Comparison of ENCODE assay signal across 3 cellular contexts in the genomic region with DNA sequence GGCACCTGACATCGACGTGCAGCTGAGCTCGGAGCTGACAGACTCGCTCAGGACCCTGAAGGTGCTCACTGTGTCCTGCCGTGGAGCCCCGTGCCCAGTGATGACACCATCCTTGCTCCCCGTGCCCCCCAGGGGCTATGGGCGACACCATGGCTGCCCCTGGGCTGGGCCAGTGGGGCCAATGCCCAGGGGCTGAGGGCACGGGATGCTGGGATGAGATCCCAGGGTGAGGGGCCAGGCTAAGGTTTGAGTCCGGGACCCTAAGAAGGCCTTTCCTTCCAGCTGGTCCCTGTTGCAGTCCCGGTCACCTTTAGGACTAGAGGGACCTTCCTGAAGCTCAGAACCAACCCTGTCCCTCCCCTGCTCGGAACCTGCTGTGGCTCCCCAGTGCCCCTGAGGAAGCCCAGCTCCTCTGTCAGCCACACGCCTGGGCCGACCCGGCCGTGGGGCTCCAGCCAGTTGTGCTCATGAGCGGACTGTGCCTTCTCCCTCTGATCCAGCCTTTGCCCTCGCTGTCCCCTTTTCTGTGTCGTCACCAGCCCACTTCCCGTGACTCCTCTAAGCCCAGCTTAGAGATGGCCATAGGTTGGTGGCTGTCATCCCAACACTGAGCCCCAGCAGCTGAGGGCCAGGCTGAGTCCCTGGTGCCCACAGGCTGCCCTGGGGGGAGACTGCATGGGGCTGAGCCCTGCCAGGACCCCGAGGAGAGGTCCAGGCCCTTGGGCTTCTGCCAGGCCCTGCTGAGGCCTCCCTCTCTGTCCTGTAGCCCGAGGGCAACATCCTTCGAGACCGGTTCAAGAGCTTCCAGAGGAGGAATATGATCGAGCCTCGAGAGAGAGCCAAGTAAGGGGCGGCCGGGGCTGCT.
TF ChIP-seq lines count a peak whose summit lies in the region.

No MANE protein-coding gene starts in this region.

TF ChIP-seq in A549, 52 proteins besides CTCF, POLR2A, EP300 and RAD21:
- TF ChIP-seq ZFP36 (IDR thresholded peaks at IDR 0.05; ENCODE audit: borderline replicate concordance, partially characterized antibody) (peak; percentile 46), MAFK (IDR thresholded peaks at IDR 0.05; ENCODE audit: partially characterized antibody) (no peak), TFCP2L1 (CRISPR knock-in tag; IDR thresholded peaks at IDR 0.05) (no peak), POLR2AphosphoS2 (conservative IDR thresholded peaks at IDR 0.05; ENCODE audit: low read length) (0 out of 2 replicates have a peak, but pooled peaks have one; percentile 45)

TF ChIP-seq in GM12878, 131 proteins besides CTCF, POLR2A, EP300 and RAD21:
- TF ChIP-seq MTA2 (IDR thresholded peaks at IDR 0.05; ENCODE audit: low read depth) (no peak), ATF7 (IDR thresholded peaks at IDR 0.05; ENCODE audit: low read depth) (no peak), EED (IDR thresholded peaks at IDR 0.05; ENCODE audit: low read depth) (no peak), SMAD5 (IDR thresholded peaks at IDR 0.05; ENCODE audit: low read depth) (no peak), MEF2A (IDR thresholded peaks at IDR 0.05; ENCODE audit: insufficient read depth, low read depth, low read length) (no peak), STAT1 (conservative IDR thresholded peaks at IDR 0.05) (no peak), ZNF207 (IDR thresholded peaks at IDR 0.05; ENCODE audit: borderline replicate concordance) (no peak), ZBTB33 (IDR thresholded peaks at IDR 0.05) (no peak), RBBP5 (conservative IDR thresholded peaks at IDR 0.05) (no peak), JUNB (IDR thresholded peaks at IDR 0.05) (no peak), FOXK2 (IDR thresholded peaks at IDR 0.05) (no peak), HDAC2 (IDR thresholded peaks at IDR 0.05) (no peak), SMC3 (IDR thresholded peaks at IDR 0.05; ENCODE audit: borderline replicate concordance, low read length) (no peak), RELA (IDR thresholded peaks at IDR 0.05; ENCODE audit: borderline replicate concordance, partially characterized antibody) (no peak), ZZZ3 (IDR thresholded peaks at IDR 0.05; ENCODE audit: control insufficient read depth, insufficient read length, low read depth) (no peak), RCOR1 (conservative IDR thresholded peaks at IDR 0.05; ENCODE audit: low read depth, low read length) (no peak), PAX8 (IDR thresholded peaks at IDR 0.05) (no peak)
- TF ChIP-seq, protein P1, sequence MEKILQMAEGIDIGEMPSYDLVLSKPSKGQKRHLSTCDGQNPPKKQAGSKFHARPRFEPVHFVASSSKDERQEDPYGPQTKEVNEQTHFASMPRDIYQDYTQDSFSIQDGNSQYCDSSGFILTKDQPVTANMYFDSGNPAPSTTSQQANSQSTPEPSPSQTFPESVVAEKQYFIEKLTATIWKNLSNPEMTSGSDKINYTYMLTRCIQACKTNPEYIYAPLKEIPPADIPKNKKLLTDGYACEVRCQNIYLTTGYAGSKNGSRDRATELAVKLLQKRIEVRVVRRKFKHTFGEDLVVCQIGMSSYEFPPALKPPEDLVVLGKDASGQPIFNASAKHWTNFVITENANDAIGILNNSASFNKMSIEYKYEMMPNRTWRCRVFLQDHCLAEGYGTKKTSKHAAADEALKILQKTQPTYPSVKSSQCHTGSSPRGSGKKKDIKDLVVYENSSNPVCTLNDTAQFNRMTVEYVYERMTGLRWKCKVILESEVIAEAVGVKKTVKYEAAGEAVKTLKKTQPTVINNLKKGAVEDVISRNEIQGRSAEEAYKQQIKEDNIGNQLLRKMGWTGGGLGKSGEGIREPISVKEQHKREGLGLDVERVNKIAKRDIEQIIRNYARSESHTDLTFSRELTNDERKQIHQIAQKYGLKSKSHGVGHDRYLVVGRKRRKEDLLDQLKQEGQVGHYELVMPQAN (conservative IDR thresholded peaks at IDR 0.05) = no peak
- TF ChIP-seq, protein P2, sequence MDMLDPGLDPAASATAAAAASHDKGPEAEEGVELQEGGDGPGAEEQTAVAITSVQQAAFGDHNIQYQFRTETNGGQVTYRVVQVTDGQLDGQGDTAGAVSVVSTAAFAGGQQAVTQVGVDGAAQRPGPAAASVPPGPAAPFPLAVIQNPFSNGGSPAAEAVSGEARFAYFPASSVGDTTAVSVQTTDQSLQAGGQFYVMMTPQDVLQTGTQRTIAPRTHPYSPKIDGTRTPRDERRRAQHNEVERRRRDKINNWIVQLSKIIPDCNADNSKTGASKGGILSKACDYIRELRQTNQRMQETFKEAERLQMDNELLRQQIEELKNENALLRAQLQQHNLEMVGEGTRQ (IDR thresholded peaks at IDR 0.05; ENCODE audit: borderline replicate concordance, low read depth, low read length) = no peak

TF ChIP-seq in liver, 16 proteins besides CTCF, POLR2A, EP300 and RAD21:
- TF ChIP-seq FOXA2 (IDR thresholded peaks at IDR 0.05) (no peak), NR2F2 (IDR thresholded peaks at IDR 0.05) (no peak), RXRA (IDR thresholded peaks at IDR 0.05) (no peak), JUND (IDR thresholded peaks at IDR 0.05) (no peak), HNF4G (IDR thresholded peaks at IDR 0.05) (no peak), TAF1 (conservative IDR thresholded peaks at IDR 0.05) (no peak), SP1 (IDR thresholded peaks at IDR 0.05) (no peak), EGR1 (IDR thresholded peaks at IDR 0.05; ENCODE audit: low read depth in 2 of 2) (no peak), ZBTB33 (IDR thresholded peaks at IDR 0.05) (no peak), FOXA1 (IDR thresholded peaks at IDR 0.05) (no peak), GABPA (IDR thresholded peaks at IDR 0.05 in 1 of 2, conservative IDR thresholded peaks at IDR 0.05 in 1 of 2) (no peak), HNF4A (conservative IDR thresholded peaks at IDR 0.05) (no peak), YY1 (IDR thresholded peaks at IDR 0.05) (no peak)
- TF ChIP-seq, protein P3, sequence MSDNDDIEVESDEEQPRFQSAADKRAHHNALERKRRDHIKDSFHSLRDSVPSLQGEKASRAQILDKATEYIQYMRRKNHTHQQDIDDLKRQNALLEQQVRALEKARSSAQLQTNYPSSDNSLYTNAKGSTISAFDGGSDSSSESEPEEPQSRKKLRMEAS (IDR thresholded peaks at IDR 0.05) = no peak
- TF ChIP-seq, protein P4, sequence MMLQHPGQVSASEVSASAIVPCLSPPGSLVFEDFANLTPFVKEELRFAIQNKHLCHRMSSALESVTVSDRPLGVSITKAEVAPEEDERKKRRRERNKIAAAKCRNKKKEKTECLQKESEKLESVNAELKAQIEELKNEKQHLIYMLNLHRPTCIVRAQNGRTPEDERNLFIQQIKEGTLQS (IDR thresholded peaks at IDR 0.05) = no peak
- TF ChIP-seq, protein P5, sequence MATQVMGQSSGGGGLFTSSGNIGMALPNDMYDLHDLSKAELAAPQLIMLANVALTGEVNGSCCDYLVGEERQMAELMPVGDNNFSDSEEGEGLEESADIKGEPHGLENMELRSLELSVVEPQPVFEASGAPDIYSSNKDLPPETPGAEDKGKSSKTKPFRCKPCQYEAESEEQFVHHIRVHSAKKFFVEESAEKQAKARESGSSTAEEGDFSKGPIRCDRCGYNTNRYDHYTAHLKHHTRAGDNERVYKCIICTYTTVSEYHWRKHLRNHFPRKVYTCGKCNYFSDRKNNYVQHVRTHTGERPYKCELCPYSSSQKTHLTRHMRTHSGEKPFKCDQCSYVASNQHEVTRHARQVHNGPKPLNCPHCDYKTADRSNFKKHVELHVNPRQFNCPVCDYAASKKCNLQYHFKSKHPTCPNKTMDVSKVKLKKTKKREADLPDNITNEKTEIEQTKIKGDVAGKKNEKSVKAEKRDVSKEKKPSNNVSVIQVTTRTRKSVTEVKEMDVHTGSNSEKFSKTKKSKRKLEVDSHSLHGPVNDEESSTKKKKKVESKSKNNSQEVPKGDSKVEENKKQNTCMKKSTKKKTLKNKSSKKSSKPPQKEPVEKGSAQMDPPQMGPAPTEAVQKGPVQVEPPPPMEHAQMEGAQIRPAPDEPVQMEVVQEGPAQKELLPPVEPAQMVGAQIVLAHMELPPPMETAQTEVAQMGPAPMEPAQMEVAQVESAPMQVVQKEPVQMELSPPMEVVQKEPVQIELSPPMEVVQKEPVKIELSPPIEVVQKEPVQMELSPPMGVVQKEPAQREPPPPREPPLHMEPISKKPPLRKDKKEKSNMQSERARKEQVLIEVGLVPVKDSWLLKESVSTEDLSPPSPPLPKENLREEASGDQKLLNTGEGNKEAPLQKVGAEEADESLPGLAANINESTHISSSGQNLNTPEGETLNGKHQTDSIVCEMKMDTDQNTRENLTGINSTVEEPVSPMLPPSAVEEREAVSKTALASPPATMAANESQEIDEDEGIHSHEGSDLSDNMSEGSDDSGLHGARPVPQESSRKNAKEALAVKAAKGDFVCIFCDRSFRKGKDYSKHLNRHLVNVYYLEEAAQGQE (IDR thresholded peaks at IDR 0.05) = no peak
